19 cellular contexts compared by ENCODE assay signal in genomic region chr3:52490035-52490937, GRCh38. TPM values are rescaled to one million over a fixed set of nuclear protein-coding genes. Genes with fewer than 3 reads are reported as not detected.
A peak's percentile ranks its signal among the peaks of the same experiment; 100 is the strongest.
DNase-seq lines count a peak whose midpoint lies in the region; ATAC-seq and TF ChIP-seq lines count a peak whose summit lies in the region.
"Had no signal": no experiment of that assay in that cellular context is flagged by ENCODE, and none has a peak within 500 bp of the region (broad histone marks: within the 10 kb centered on the region; RNA-seq: fewer than 3 reads in every experiment).

No MANE protein-coding gene starts in this region.

- CTCF ChIA-PET in mammary epithelial cell (lab: Charles Lee; ENCODE audit: low non-redundant PET) (no interaction called here), T-cell (lab: Charles Lee) (no interaction called here)

- H3K36me3 Mint-ChIP-seq in T-cell, result peaks cover 33% of the 10 kb centered on the region

- H3K4me3 Mint-ChIP-seq in T-cell, result no peak overlapping the region
- H3K4me3 Mint-ChIP-seq: activated CD4-positive, alpha-beta T cell treated with anti-CD3 and anti-CD28 coated beads, Interleukin-2, amount 10 ng/mL, durations not matched to agents 24 days and 14 days; stimulated activated memory B cell treated with anti-CD40 and anti-IgM and Interleukin-4, amounts not matched to agents 10 μg/mL and 1 μg/mL and 100 μg/mL, for 72 hours had no signal

- no peaks in the 10 kb centered on the region for H3K9me2 ChIP-seq in neural cell (ENCODE audit: insufficient read depth, low read length)

- H4K20me1 ChIP-seq in mammary epithelial cell (ENCODE audit: insufficient read depth, low read length) (no peaks in the 10 kb centered on the region), neural cell (ENCODE audit: insufficient read depth) (no peaks in the 10 kb centered on the region)

- no TSS peak for BruUV-seq in mammary epithelial cell (replicated peaks; lab: Mats Ljungman, UMichigan)

- no peaks in the 10 kb centered on the region for H3K9me3 ChIP-seq in breast epithelium
- H3K9me3 ChIP-seq in mammary epithelial cell (replicated peaks; ENCODE audit: insufficient read depth, low read length), result no peaks in the 10 kb centered on the region
- no peaks in the 10 kb centered on the region for H3K9me3 ChIP-seq in duodenal mucosa (ENCODE audit: control insufficient read depth in 1 of 2, low read length in 2 of 2)
- H3K9me3 ChIP-seq in neural cell (ENCODE audit: low read length), result no peaks in the 10 kb centered on the region
- no peaks in the 10 kb centered on the region for H3K9me3 ChIP-seq in testis
- H3K9me3 ChIP-seq: pancreas had no signal

- H3K27me3 ChIP-seq in breast epithelium (no peaks in the 10 kb centered on the region), mammary epithelial cell (ENCODE audit: insufficient read depth, low read length) (no peaks in the 10 kb centered on the region), duodenal mucosa (ENCODE audit: control insufficient read depth in 1 of 2, insufficient read depth in 2 of 2, low read length in 2 of 2) (no peaks in the 10 kb centered on the region), neural cell (ENCODE audit: insufficient read depth, low read depth, low read length) (no peaks in the 10 kb centered on the region), testis (no peaks in the 10 kb centered on the region)
- H3K27me3 ChIP-seq: hepatocyte, pancreas had no signal

- H3K36me3 ChIP-seq in breast epithelium, result peaks cover 15% of the 10 kb centered on the region
- peaks cover 32% of the 10 kb centered on the region for H3K36me3 ChIP-seq in mammary epithelial cell (ENCODE audit: insufficient read depth, low read length)
- peaks cover 37 to 67% of the 10 kb centered on the region in 2 donors for H3K36me3 ChIP-seq in duodenal mucosa (ENCODE audit: control insufficient read depth in 1 of 2, insufficient read depth in 2 of 2, low read length in 2 of 2)
- no peaks in the 10 kb centered on the region for H3K36me3 ChIP-seq in neural cell (ENCODE audit: insufficient read depth, low read length)
- H3K36me3 ChIP-seq in testis (ENCODE audit: low read depth, missing control alignments), result no peaks in the 10 kb centered on the region

- no peak for DNase-seq in breast epithelium (ENCODE audit: low spot score in 2 of 2)
- no peak for DNase-seq in mammary epithelial cell
- DNase-seq in testis, result no peak
- no peak for DNase-seq in DMS 273 (lab: John Stamatoyannopoulos, UW; ENCODE audit: unreplicated experiment)
- DNase-seq in T-cell, result no peak
- DNase-seq: activated CD4-positive, alpha-beta T cell treated with anti-CD3 and anti-CD28 coated beads, Interleukin-2, amount 10 ng/mL, durations not matched to agents 24 days and 14 days; activated naive CD4-positive, alpha-beta T cell treated with Interleukin-2 at 50 U/mL for 16 hours; H7; kidney; NCI-H1092; NCI-H526 treated with DMSO at 0.1 percent for 48 hours; stimulated activated CD4-positive, alpha-beta T cell treated with anti-CD3 and anti-CD28 coated beads, Interleukin-12 subunit alpha, Interleukin-12 subunit beta, amount 100 ng/mL, for 4 hours had no signal

- POLR2A ChIA-PET in T-cell (lab: Charles Lee), result interaction anchor here in 1 of 2 donors (0.6 kb wide), 1 partner anchor 825 kb away, joined by 3 read pairs; no protein-coding TSS in a partner anchor

- no peak overlapping the region for H3K27ac Mint-ChIP-seq in T-cell
- H3K27ac Mint-ChIP-seq: activated CD4-positive, alpha-beta T cell treated with anti-CD3 and anti-CD28 coated beads, Interleukin-2, amount 10 ng/mL, durations not matched to agents 24 days and 14 days; stimulated activated memory B cell treated with anti-CD40 and anti-IgM and Interleukin-4, amounts not matched to agents 10 μg/mL and 1 μg/mL and 100 μg/mL, for 72 hours had no signal

- H3K79me2 ChIP-seq in mammary epithelial cell (ENCODE audit: insufficient read depth, low read length) (no peaks in the 10 kb centered on the region), neural cell (replicated peaks; ENCODE audit: insufficient read depth, low read length) (no peaks in the 10 kb centered on the region)
- H3K79me2 ChIP-seq: hepatocyte had no signal

- H3K4me3 ChIP-seq in breast epithelium (peak overlapping the region in 1 of 3 donors; percentile 15), mammary epithelial cell (replicated peaks in 1 of 3; ENCODE audit: insufficient read depth in 1 of 3, low read depth in 2 of 3, low read length in 3 of 3) (no peak overlapping the region), duodenal mucosa (ENCODE audit: low read depth in 1 of 2, low read length in 2 of 2) (no peak overlapping the region), neural cell (ENCODE audit: low read length) (no peak overlapping the region), testis (no peak overlapping the region)
- H3K4me3 ChIP-seq: hepatocyte, pancreas had no signal

- no peaks in the 10 kb centered on the region for H3F3A ChIP-seq in neural cell (ENCODE audit: insufficient read depth, low read length, poor library complexity, severe bottlenecking)

- TF ChIP-seq POLR2A in breast epithelium (IDR thresholded peaks at IDR 0.05) (no peak), testis (IDR thresholded peaks at IDR 0.05) (no peak)

- in situ Hi-C loops in mammary epithelial cell (cut with MboI; ENCODE audit: low sequenced_read_pairs in 2 of 2), result no loop called here

- peaks cover 0 to under 1% of the 10 kb centered on the region in 2 donors for H3K4me1 ChIP-seq in breast epithelium
- peaks cover 1% of the 10 kb centered on the region for H3K4me1 ChIP-seq in mammary epithelial cell (ENCODE audit: insufficient read depth, low read length)
- H3K4me1 ChIP-seq in duodenal mucosa (ENCODE audit: control insufficient read depth in 1 of 2, insufficient read depth in 2 of 2, low read length in 2 of 2), result peaks cover 0 to 11% of the 10 kb centered on the region in 2 donors
- H3K4me1 ChIP-seq in testis, result peaks cover 75% of the 10 kb centered on the region
- H3K4me1 ChIP-seq: pancreas had no signal

- ATAC-seq in GM21423 (IDR thresholded peaks at IDR 0.05; ENCODE audit: unreplicated experiment) (no peak), T-cell (replicated peaks in 1 of 4) (no peak)
- ATAC-seq: stimulated activated memory B cell treated with anti-CD40 and anti-IgM and Interleukin-4, amounts not matched to agents 10 μg/mL and 1 μg/mL and 100 μg/mL, for 72 hours had no signal

- WGBS in mammary epithelial cell (ENCODE audit: low coverage, missing lambda C conversion rate), result 86% methylated on average over 18 of the region's 22 CpGs
- 53 to 57% methylated on average over 11 to 22 of the region's 22 CpGs for whole genome bisulfite sequencing in testis, 2 donors

- H2AFZ ChIP-seq in mammary epithelial cell (ENCODE audit: low read depth, low read length) (no peak overlapping the region), neural cell (ENCODE audit: low read depth, low read length) (no peak overlapping the region)
- H2AFZ ChIP-seq: hepatocyte had no signal

- intact Hi-C loops in breast epithelium (cut with DNase I; ENCODE audit: low total_unique reads), result no loop called here
- intact Hi-C loops in mammary epithelial cell (cut with micrococcal nuclease), result no loop called here
- intact Hi-C loops in testis (cut with DNase I; ENCODE audit: low total_unique reads), result no loop called here

- dilution Hi-C loops in mammary epithelial cell (cut with HindIII; ENCODE audit: low sequenced_read_pairs), result no loop called here

- TF ChIP-seq EP300 in neural cell (conservative IDR thresholded peaks at IDR 0.05; ENCODE audit: poor library complexity, severe bottlenecking), result no peak

- H3K9ac ChIP-seq in mammary epithelial cell (ENCODE audit: insufficient read depth, low read length) (no peak overlapping the region), duodenal mucosa (ENCODE audit: low read depth in 1 of 2, low read length in 2 of 2) (no peak overlapping the region), neural cell (ENCODE audit: low read length) (no peak overlapping the region)

- H3K27me3 Mint-ChIP-seq in T-cell, result no peaks in the 10 kb centered on the region
- H3K27me3 Mint-ChIP-seq: activated CD4-positive, alpha-beta T cell treated with anti-CD3 and anti-CD28 coated beads, Interleukin-2, amount 10 ng/mL, durations not matched to agents 24 days and 14 days; stimulated activated memory B cell treated with anti-CD40 and anti-IgM and Interleukin-4, amounts not matched to agents 10 μg/mL and 1 μg/mL and 100 μg/mL, for 72 hours had no signal

- TF ChIP-seq RAD21 in neural cell (conservative IDR thresholded peaks at IDR 0.05), result no peak

- TF ChIP-seq CTCF in breast epithelium (IDR thresholded peaks at IDR 0.05) (no peak), mammary epithelial cell (conservative IDR thresholded peaks at IDR 0.05 in 1 of 2, IDR thresholded peaks at IDR 0.05 in 1 of 2; ENCODE audit: extremely low read depth in 1 of 2, insufficient read depth in 1 of 2, low read depth in 1 of 2, low read length in 2 of 2) (no peak), neural cell (IDR thresholded peaks at IDR 0.05; ENCODE audit: poor library complexity, severe bottlenecking) (no peak), testis (IDR thresholded peaks at IDR 0.05) (no peak)

- peaks cover 2 to 9% (median 3%) of the 10 kb centered on the region in 3 donors for H3K4me1 Mint-ChIP-seq in T-cell
- H3K4me1 Mint-ChIP-seq: activated CD4-positive, alpha-beta T cell treated with anti-CD3 and anti-CD28 coated beads, Interleukin-2, amount 10 ng/mL, durations not matched to agents 24 days and 14 days; stimulated activated memory B cell treated with anti-CD40 and anti-IgM and Interleukin-4, amounts not matched to agents 10 μg/mL and 1 μg/mL and 100 μg/mL, for 72 hours had no signal

- no peak overlapping the region for H3K4me2 ChIP-seq in mammary epithelial cell (ENCODE audit: insufficient read depth, low read depth, low read length)
- no peak overlapping the region for H3K4me2 ChIP-seq in neural cell (ENCODE audit: low read length)
- H3K4me2 ChIP-seq: hepatocyte had no signal

- no peaks in the 10 kb centered on the region for H3K9me3 Mint-ChIP-seq in T-cell
- H3K9me3 Mint-ChIP-seq: activated CD4-positive, alpha-beta T cell treated with anti-CD3 and anti-CD28 coated beads, Interleukin-2, amount 10 ng/mL, durations not matched to agents 24 days and 14 days; stimulated activated memory B cell treated with anti-CD40 and anti-IgM and Interleukin-4, amounts not matched to agents 10 μg/mL and 1 μg/mL and 100 μg/mL, for 72 hours had no signal

- H3K27ac ChIP-seq in breast epithelium, result peak overlapping the region; percentile 62 to 85
- no peak overlapping the region for H3K27ac ChIP-seq in mammary epithelial cell (ENCODE audit: insufficient read depth, low read depth, low read length)
- peak overlapping the region; percentile 14 for H3K27ac ChIP-seq in duodenal mucosa (ENCODE audit: low read depth, low read length)
- H3K27ac ChIP-seq in neural cell (ENCODE audit: low read length), result no peak overlapping the region
- H3K27ac ChIP-seq in testis, result peak overlapping the region; percentile 72 to 81
- H3K27ac ChIP-seq: C4-2B, hepatocyte had no signal

RNA-seq across cellular contexts. Expression of gene STAB1, which starts 4.9 kb away (rescaled TPM):
- total RNA-seq in breast epithelium, result 100 to 1,000 TPM in 1 of 3 donors, 10 to 100 TPM in 2; 47.7 to 149 (median 55.4) TPM
- under 1 TPM in 1 of 2 donors, not detected in 1; 0.17 TPM for total RNA-seq in mammary epithelial cell
- polyA plus RNA-seq in mammary epithelial cell, result 0.02 TPM
- not detected for polyA minus RNA-seq in mammary epithelial cell
- 0.28 and 0.50 TPM in 2 replicates for polyA plus RNA-seq in neural cell
- polyA minus RNA-seq in neural cell, result not detected in 2 replicates
- total RNA-seq in testis, result 10 to 100 TPM; 58.6 to 71.9 TPM
- polyA plus RNA-seq in testis (ENCODE audit: insufficient read depth, low read depth, low replicate concordance), result 41.7 TPM
- total RNA-seq in T-cell, result 1 to 10 TPM in 4 of 5 donors, under 1 TPM in 1; 0.38 to 2.2 (median 1.7) TPM

RNA-seq across cellular contexts. Expression of gene NISCH, which starts 34.9 kb away (rescaled TPM):
- total RNA-seq in breast epithelium (100 to 1,000 TPM in 2 of 3 donors, 10 to 100 TPM in 1; 67.7 to 119 (median 108) TPM), mammary epithelial cell (100 to 1,000 TPM in 1 of 2 donors, 10 to 100 TPM in 1; 79.7 to 123 TPM), testis (100 to 1,000 TPM; 315 to 327 TPM), T-cell (100 to 1,000 TPM; 152 to 171 (median 157) TPM)
- polyA plus RNA-seq in mammary epithelial cell (43.9 TPM), neural cell (88.9 and 107 TPM in 2 replicates), testis (ENCODE audit: insufficient read depth, low read depth, low replicate concordance) (166 TPM)
- polyA minus RNA-seq in mammary epithelial cell (103 TPM), neural cell (143 and 156 TPM in 2 replicates)

RNA-seq across cellular contexts. Expression of gene TNNC1, which starts 36.4 kb away (rescaled TPM):
- total RNA-seq in breast epithelium, result 1 to 10 TPM in 2 of 3 donors, not detected in 1; 3.7 to 4.2 TPM
- total RNA-seq in mammary epithelial cell, result under 1 TPM; 0.33 to 0.85 TPM
- 0.15 TPM for polyA plus RNA-seq in mammary epithelial cell
- not detected for polyA minus RNA-seq in mammary epithelial cell
- polyA plus RNA-seq in neural cell, result 2.2 TPM in 1 of 2 replicates, not detected in the other
- not detected in 2 replicates for polyA minus RNA-seq in neural cell
- 10 to 100 TPM; 11.3 to 23.2 TPM for total RNA-seq in testis
- 91.7 TPM for polyA plus RNA-seq in testis (ENCODE audit: insufficient read depth, low read depth, low replicate concordance)
- total RNA-seq in T-cell, result 1 to 10 TPM; 2.8 to 8.8 (median 4.5) TPM

RNA-seq across cellular contexts. Expression of gene NT5DC2, which starts 43.4 kb away (rescaled TPM):
- total RNA-seq in breast epithelium, result 10 to 100 TPM; 26.5 to 35.7 (median 28.6) TPM
- 10 to 100 TPM; 36.7 to 73.0 TPM for total RNA-seq in mammary epithelial cell
- 88.7 TPM for polyA plus RNA-seq in mammary epithelial cell
- polyA minus RNA-seq in mammary epithelial cell, result 300 TPM
- 35.1 and 46.7 TPM in 2 replicates for polyA plus RNA-seq in neural cell
- polyA minus RNA-seq in neural cell, result 23.1 and 29.5 TPM in 2 replicates
- total RNA-seq in testis, result 100 to 1,000 TPM; 137 to 147 TPM
- polyA plus RNA-seq in testis (ENCODE audit: insufficient read depth, low read depth, low replicate concordance), result 92.4 TPM
- 10 to 100 TPM in 2 of 5 donors, 1 to 10 TPM in 3; 1.9 to 10.9 (median 7.4) TPM for total RNA-seq in T-cell

RNA-seq across cellular contexts. Expression of gene SEMA3G, which starts 45.4 kb away (rescaled TPM):
- total RNA-seq in breast epithelium (100 to 1,000 TPM in 1 of 3 donors, 10 to 100 TPM in 2; 12.3 to 255 (median 70.1) TPM), mammary epithelial cell (under 1 TPM; 0.45 to 0.50 TPM), testis (1 to 10 TPM; 1.7 to 2.1 TPM), T-cell (1 to 10 TPM in 4 of 5 donors, under 1 TPM in 1; 0.75 to 1.9 (median 1.4) TPM)
- polyA plus RNA-seq in mammary epithelial cell (0.24 TPM), neural cell (not detected in 2 replicates), testis (ENCODE audit: insufficient read depth, low read depth, low replicate concordance) (3.1 TPM)
- polyA minus RNA-seq in mammary epithelial cell (not detected), neural cell (not detected in 2 replicates)

Comparison
In these comparisons a context has a peak if more than half of its experiments do, and no peak if none do; other contexts are left out.
1. H3K27ac ChIP-seq: peak in breast epithelium (2 of 2), duodenal mucosa (single experiment) and testis (2 of 2); none in mammary epithelial cell (single experiment) and neural cell (single experiment).
2. RNA of gene STAB1, which starts 4.9 kb away (total RNA-seq): 58.6 to 71.9 TPM in testis and 47.7 to 149 TPM in breast epithelium; 0.38 to 2.2 TPM in T-cell and 0.17 TPM in mammary epithelial cell; every median in the first group is over 10 times any median in the second.